ENCODE assay signal across 8 cellular contexts in the genomic region with DNA sequence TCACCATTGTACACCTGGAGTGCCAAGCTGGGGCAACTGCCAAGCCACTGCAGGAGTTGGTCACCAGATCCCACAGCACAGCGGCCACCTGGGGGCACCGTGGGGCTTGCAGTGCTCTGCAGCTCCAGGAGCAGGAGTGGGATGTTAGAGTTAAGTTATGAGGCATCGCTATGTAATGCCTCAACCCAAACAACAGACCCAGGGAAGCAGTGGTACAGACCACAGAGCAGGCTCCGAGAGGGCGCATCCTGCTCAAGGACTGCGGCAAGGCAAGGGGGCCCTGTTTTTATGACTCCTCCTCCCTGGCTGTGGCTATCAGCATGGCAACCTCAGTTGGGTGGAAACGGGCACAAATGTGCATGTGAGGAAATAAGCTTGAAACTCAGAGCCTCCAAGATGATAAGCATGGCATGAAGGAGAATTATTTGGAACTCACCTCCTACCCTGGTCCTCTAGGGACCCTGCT.
DNase-seq lines count a peak whose midpoint lies in the region; ATAC-seq and TF ChIP-seq lines count a peak whose summit lies in the region.

No MANE protein-coding gene starts in this region.

- TF ChIP-seq CTCF in omental fat pad (IDR thresholded peaks at IDR 0.05) = peak in 1 of 3 donors; percentile 39

- peak; percentile 87 for TF ChIP-seq RAD21 in Ishikawa (IDR thresholded peaks at IDR 0.05; ENCODE audit: low read depth)

- TF ChIP-seq EP300 in Ishikawa (IDR thresholded peaks at IDR 0.05; ENCODE audit: borderline replicate concordance) = no peak

- DNase-seq in Caki2 (ENCODE audit: low read depth) (peak; percentile 81), SHP77 treated with DMSO at 0.1 percent for 48 hours (lab: John Stamatoyannopoulos, UW) (peak; percentile 21), foreskin melanocyte (peak; percentile 48), omental fat pad (ENCODE audit: low spot score) (no peak), superior temporal gyrus (ENCODE audit: extremely low spot score) (peak; percentile 64)
- peak; percentile 17 to 68 (median 44) for DNase-seq in activated naive CD4-positive, alpha-beta T cell (lab: John Stamatoyannopoulos, UW)

- ATAC-seq in omental fat pad (ENCODE audit: low FRiP score) = peak; percentile 89
- no peak for ATAC-seq in HG03108 (IDR thresholded peaks at IDR 0.05; ENCODE audit: unreplicated experiment)

- in situ Hi-C loops in Caki2 (cut with HindIII; ENCODE audit: low pct_unique_long_range_greater_than_20kb, low sequenced_read_pairs) = loop anchor here (25.0 kb wide), 1 partner anchor 194 kb away; a partner anchor contains a TSS

TF ChIP-seq in Ishikawa, 13 proteins besides CTCF, POLR2A, EP300 and RAD21:
- TF ChIP-seq, protein P1, sequence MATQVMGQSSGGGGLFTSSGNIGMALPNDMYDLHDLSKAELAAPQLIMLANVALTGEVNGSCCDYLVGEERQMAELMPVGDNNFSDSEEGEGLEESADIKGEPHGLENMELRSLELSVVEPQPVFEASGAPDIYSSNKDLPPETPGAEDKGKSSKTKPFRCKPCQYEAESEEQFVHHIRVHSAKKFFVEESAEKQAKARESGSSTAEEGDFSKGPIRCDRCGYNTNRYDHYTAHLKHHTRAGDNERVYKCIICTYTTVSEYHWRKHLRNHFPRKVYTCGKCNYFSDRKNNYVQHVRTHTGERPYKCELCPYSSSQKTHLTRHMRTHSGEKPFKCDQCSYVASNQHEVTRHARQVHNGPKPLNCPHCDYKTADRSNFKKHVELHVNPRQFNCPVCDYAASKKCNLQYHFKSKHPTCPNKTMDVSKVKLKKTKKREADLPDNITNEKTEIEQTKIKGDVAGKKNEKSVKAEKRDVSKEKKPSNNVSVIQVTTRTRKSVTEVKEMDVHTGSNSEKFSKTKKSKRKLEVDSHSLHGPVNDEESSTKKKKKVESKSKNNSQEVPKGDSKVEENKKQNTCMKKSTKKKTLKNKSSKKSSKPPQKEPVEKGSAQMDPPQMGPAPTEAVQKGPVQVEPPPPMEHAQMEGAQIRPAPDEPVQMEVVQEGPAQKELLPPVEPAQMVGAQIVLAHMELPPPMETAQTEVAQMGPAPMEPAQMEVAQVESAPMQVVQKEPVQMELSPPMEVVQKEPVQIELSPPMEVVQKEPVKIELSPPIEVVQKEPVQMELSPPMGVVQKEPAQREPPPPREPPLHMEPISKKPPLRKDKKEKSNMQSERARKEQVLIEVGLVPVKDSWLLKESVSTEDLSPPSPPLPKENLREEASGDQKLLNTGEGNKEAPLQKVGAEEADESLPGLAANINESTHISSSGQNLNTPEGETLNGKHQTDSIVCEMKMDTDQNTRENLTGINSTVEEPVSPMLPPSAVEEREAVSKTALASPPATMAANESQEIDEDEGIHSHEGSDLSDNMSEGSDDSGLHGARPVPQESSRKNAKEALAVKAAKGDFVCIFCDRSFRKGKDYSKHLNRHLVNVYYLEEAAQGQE (IDR thresholded peaks at IDR 0.05; ENCODE audit: low read depth) = no peak
- TF ChIP-seq, protein P2, sequence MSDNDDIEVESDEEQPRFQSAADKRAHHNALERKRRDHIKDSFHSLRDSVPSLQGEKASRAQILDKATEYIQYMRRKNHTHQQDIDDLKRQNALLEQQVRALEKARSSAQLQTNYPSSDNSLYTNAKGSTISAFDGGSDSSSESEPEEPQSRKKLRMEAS (IDR thresholded peaks at IDR 0.05) = no peak
- TF ChIP-seq CEBPB (IDR thresholded peaks at IDR 0.05) (no peak), FOXM1 (IDR thresholded peaks at IDR 0.05; ENCODE audit: borderline replicate concordance, low read depth) (no peak), EGR1 (IDR thresholded peaks at IDR 0.05) (no peak), TCF12 (IDR thresholded peaks at IDR 0.05; ENCODE audit: low read depth) (no peak), NFIC (IDR thresholded peaks at IDR 0.05) (0 out of 2 replicates have a peak, but pooled peaks have one; percentile 19)
